Comparison of ENCODE assay signal across 9 cellular contexts in genomic region chr6:150006961-150007464, GRCh38. TPM values are rescaled to one million over a fixed set of nuclear protein-coding genes. Genes with fewer than 3 reads are reported as not detected.
A peak's percentile ranks its signal among the peaks of the same experiment; 100 is the strongest.
DNase-seq lines count a peak whose midpoint lies in the region; TF ChIP-seq lines count a peak whose summit lies in the region.
"Had no signal": no experiment of that assay in that cellular context is flagged by ENCODE, and none has a peak within 500 bp of the region (broad histone marks: within the 10 kb centered on the region; RNA-seq: fewer than 3 reads in every experiment).

No MANE protein-coding gene starts in this region.

- intact Hi-C loops in testis (cut with DNase I; ENCODE audit: low total_unique reads) (no loop called here), stomach (cut with DNase I; ENCODE audit: low total_unique reads) (no loop called here)

- H3K4me1 Mint-ChIP-seq in activated naive CD8-positive, alpha-beta T cell treated with anti-CD3 and anti-CD28 coated beads for 36 hours, result peaks cover 40% of the 10 kb centered on the region

- H3K79me1 ChIP-seq in mesenchymal stem cell (replicated peaks; ENCODE audit: low read length, poor library complexity, severe bottlenecking), result no peaks in the 10 kb centered on the region

- H2BK15ac ChIP-seq in mesenchymal stem cell (ENCODE audit: low read depth, poor library complexity, severe bottlenecking), result no peak overlapping the region

- TF ChIP-seq CTCF in NB4 (IDR thresholded peaks at IDR 0.05; ENCODE audit: low read depth, low read length) (peak; percentile 60), testis (IDR thresholded peaks at IDR 0.05) (peak in 1 of 3 experiments; percentile 32), stomach (IDR thresholded peaks at IDR 0.05) (peak in 3 of 7 experiments; percentile 24 to 33 (median 30))

- no peak overlapping the region for H3K4me2 ChIP-seq in mesenchymal stem cell (ENCODE audit: low read length, poor library complexity, severe bottlenecking)

- no peak overlapping the region for H2BK120ac ChIP-seq in mesenchymal stem cell (ENCODE audit: low read depth, low read length)

- no peak overlapping the region for H3K27ac ChIP-seq in mesenchymal stem cell (ENCODE audit: low read length, poor library complexity, severe bottlenecking)
- no peak overlapping the region for H3K27ac ChIP-seq in testis
- no peak overlapping the region for H3K27ac ChIP-seq in stomach

- H4K8ac ChIP-seq in mesenchymal stem cell (ENCODE audit: low read length), result no peak overlapping the region

- WGBS in mesenchymal stem cell, result 77% methylated on average over 5 of the region's 7 CpGs
- WGBS in testis, 2 donors, result 65 to 67% methylated on average over 7 of the region's 7 CpGs
- WGBS in stomach, 5 donors, result 55 to 75% (median 68%) methylated on average over 7 of the region's 7 CpGs

- H3K4me3 Mint-ChIP-seq in activated naive CD8-positive, alpha-beta T cell treated with anti-CD3 and anti-CD28 coated beads for 36 hours, result no peak overlapping the region

- H4K91ac ChIP-seq in mesenchymal stem cell (ENCODE audit: low read length), result no peak overlapping the region

- H2AFZ ChIP-seq in mesenchymal stem cell (ENCODE audit: low read depth, low read length), result no peak overlapping the region

- H3K23ac ChIP-seq in mesenchymal stem cell (ENCODE audit: low read length in 2 of 2), result no peak overlapping the region

- no peak overlapping the region for H2AK5ac ChIP-seq in mesenchymal stem cell (ENCODE audit: low read length, severe bottlenecking)

- DNase-seq in activated T-cell treated with anti-CD3 and anti-CD28 coated beads for 48 hours (ENCODE audit: low read depth) (peak; percentile 42), activated T-cell treated with anti-CD3 and anti-CD28 coated beads for 4 hours (no peak), NB4 (ENCODE audit: low read depth) (peak; percentile 28), mesenchymal stem cell (peak; percentile 38), testis (no peak), stomach (no peak), ecto neural progenitor cell (ENCODE audit: low spot score) (no peak)
- DNase-seq in activated naive CD8-positive, alpha-beta T cell treated with anti-CD3 and anti-CD28 coated beads for 36 hours, result peak; percentile 62

- peaks cover 3% of the 10 kb centered on the region for H3K9me3 Mint-ChIP-seq in activated naive CD8-positive, alpha-beta T cell treated with anti-CD3 and anti-CD28 coated beads for 36 hours

- no peak overlapping the region for H3K4me3 ChIP-seq in NB4 (ENCODE audit: low read depth, low read length)
- H3K4me3 ChIP-seq in mesenchymal stem cell (ENCODE audit: insufficient read depth in 1 of 2, low read depth in 1 of 2, low read length in 2 of 2), result no peak overlapping the region
- H3K4me3 ChIP-seq in testis, result no peak overlapping the region
- no peak overlapping the region for H3K4me3 ChIP-seq in stomach

- H3K4ac ChIP-seq in mesenchymal stem cell (ENCODE audit: low read depth in 1 of 2, low read length in 2 of 2), result no peak overlapping the region

- H3K14ac ChIP-seq in mesenchymal stem cell (ENCODE audit: low read length in 2 of 2), result no peak overlapping the region

- peaks cover 29 to 78% of the 10 kb centered on the region in 2 experiments for H3K27me3 ChIP-seq in mesenchymal stem cell (ENCODE audit: control insufficient read depth in 1 of 2, insufficient read depth in 1 of 2, low read length in 2 of 2)
- H3K27me3 ChIP-seq in testis, result no peaks in the 10 kb centered on the region
- peaks cover 0 to 95% (median 31%) of the 10 kb centered on the region in 3 donors for H3K27me3 ChIP-seq in stomach

- H3K27ac Mint-ChIP-seq in activated naive CD8-positive, alpha-beta T cell treated with anti-CD3 and anti-CD28 coated beads for 36 hours, result no peak overlapping the region

- TF ChIP-seq POLR2A in NB4 (IDR thresholded peaks at IDR 0.05; ENCODE audit: extremely low read depth, insufficient read length) (no peak), testis (IDR thresholded peaks at IDR 0.05) (no peak), stomach (IDR thresholded peaks at IDR 0.05) (no peak)

- no peak overlapping the region for H3K18ac ChIP-seq in mesenchymal stem cell (ENCODE audit: low read depth in 1 of 2, low read length in 2 of 2)

- H3K36me3 Mint-ChIP-seq in activated naive CD8-positive, alpha-beta T cell treated with anti-CD3 and anti-CD28 coated beads for 36 hours, result peaks cover 3% of the 10 kb centered on the region

- no peak overlapping the region for H3K9ac ChIP-seq in mesenchymal stem cell (ENCODE audit: low read length)

- no peaks in the 10 kb centered on the region for H3K36me3 ChIP-seq in mesenchymal stem cell (ENCODE audit: control insufficient read depth in 1 of 2, insufficient read depth in 2 of 2, low read depth in 1 of 2, low read length in 2 of 2)
- H3K36me3 ChIP-seq in testis (ENCODE audit: low read depth, missing control alignments), result no peaks in the 10 kb centered on the region
- H3K36me3 ChIP-seq in stomach, result no peaks in the 10 kb centered on the region

- H3K4me1 ChIP-seq in mesenchymal stem cell (ENCODE audit: control insufficient read depth, insufficient read depth, low read depth, low read length) (peaks cover 9% of the 10 kb centered on the region), testis (peaks cover 4% of the 10 kb centered on the region), stomach (peaks cover 7 to 24% (median 16%) of the 10 kb centered on the region in 4 donors)

- H2BK5ac ChIP-seq in mesenchymal stem cell (ENCODE audit: low read depth, low read length, poor library complexity, severe bottlenecking), result no peak overlapping the region

- no peak for TF ChIP-seq EP300 in stomach (IDR thresholded peaks at IDR 0.05)

- peaks cover 66% of the 10 kb centered on the region for H3K27me3 Mint-ChIP-seq in activated naive CD8-positive, alpha-beta T cell treated with anti-CD3 and anti-CD28 coated beads for 36 hours

- no peak overlapping the region for H2BK12ac ChIP-seq in mesenchymal stem cell (ENCODE audit: low read length in 2 of 2)

- H3K9me3 ChIP-seq in mesenchymal stem cell (ENCODE audit: control insufficient read depth, low read length) (no peaks in the 10 kb centered on the region), testis (no peaks in the 10 kb centered on the region), stomach (no peaks in the 10 kb centered on the region)

RNA-seq across cellular contexts. Expression of gene RAET1L, which starts 18.3 kb away (rescaled TPM):
- total RNA-seq in activated naive CD8-positive, alpha-beta T cell treated with anti-CD3 and anti-CD28 coated beads for 36 hours, result not detected
- polyA plus RNA-seq in mesenchymal stem cell (2013, experiment 1 of 2), result not detected
- polyA plus RNA-seq in mesenchymal stem cell (2013, experiment 2 of 2), result not detected
- total RNA-seq in testis, result under 1 TPM in 1 of 2 donors, not detected in 1; 0.43 TPM
- not detected for polyA plus RNA-seq in testis (ENCODE audit: insufficient read depth, low read depth, low replicate concordance)
- total RNA-seq in stomach, result not detected
- polyA plus RNA-seq in stomach, result 1 to 10 TPM in 2 of 3 donors, not detected in 1; 1.1 to 5.0 TPM
- total RNA-seq: skeletal muscle tissue had no signal

RNA-seq across cellular contexts. Expression of gene ULBP1, which starts 43.3 kb away (rescaled TPM):
- total RNA-seq in activated naive CD8-positive, alpha-beta T cell treated with anti-CD3 and anti-CD28 coated beads for 36 hours, result 1 to 10 TPM; 2.8 to 2.9 TPM
- polyA plus RNA-seq in mesenchymal stem cell (2013, experiment 1 of 2), result 6.5 TPM
- polyA plus RNA-seq in mesenchymal stem cell (2013, experiment 2 of 2), result 6.7 TPM
- 1 to 10 TPM; 4.7 to 5.9 TPM for total RNA-seq in testis
- 2.3 TPM for polyA plus RNA-seq in testis (ENCODE audit: insufficient read depth, low read depth, low replicate concordance)
- total RNA-seq in stomach, result 1 to 10 TPM in 1 of 5 donors, not detected in 4; 1.3 TPM
- under 1 TPM in 1 of 3 donors, not detected in 2; 0.03 TPM for polyA plus RNA-seq in stomach
- total RNA-seq: skeletal muscle tissue had no signal

Comparison
In these comparisons a context has a peak if more than half of its experiments do, and no peak if none do; other contexts are left out.
1. DNase-seq: peak in activated T-cell treated with anti-CD3 and anti-CD28 coated beads for 48 hours (single experiment), NB4 (single experiment), activated naive CD8-positive, alpha-beta T cell treated with anti-CD3 and anti-CD28 coated beads for 36 hours (single experiment) and mesenchymal stem cell (single experiment); none in activated T-cell treated with anti-CD3 and anti-CD28 coated beads for 4 hours (single experiment), testis (single experiment), stomach (single experiment) and ecto neural progenitor cell (single experiment).